18 cellular contexts compared by ENCODE assay signal in genomic region chr21:41466024-41466820, GRCh38. TPM values are rescaled to one million over a fixed set of nuclear protein-coding genes. Genes with fewer than 3 reads are reported as not detected.
DNase-seq lines count a peak whose midpoint lies in the region; ATAC-seq, FAIRE-seq and TF ChIP-seq lines count a peak whose summit lies in the region.
"Had no signal": no experiment of that assay in that cellular context is flagged by ENCODE, and none has a peak within 500 bp of the region (broad histone marks: within the 10 kb centered on the region; RNA-seq: fewer than 3 reads in every experiment).

No MANE protein-coding gene starts in this region.

- peak in 3 of 4 donors; percentile 19 to 29 (median 25) for ATAC-seq in pancreas
- no peak for ATAC-seq in GM21367 (IDR thresholded peaks at IDR 0.05; ENCODE audit: unreplicated experiment)

- no peak for FAIRE-seq in pancreas (lab: Jason Lieb, UNC)

- DNase-seq in Caki2 (ENCODE audit: low read depth) (peak; percentile 44), RPMI7951 (ENCODE audit: low read depth) (peak; percentile 43), epidermal melanocyte (ENCODE audit: insufficient read length, low spot score) (peak; percentile 49), pancreas (peak in 2 of 6 donors; percentile 39 to 73), NK-92 (lab: John Stamatoyannopoulos, UW; ENCODE audit: unreplicated experiment) (no peak), NCI-H2171 (lab: John Stamatoyannopoulos, UW) (no peak)
- no peak for DNase-seq in activated CD4-positive, alpha-beta T cell treated with anti-CD3 and anti-CD28 coated beads for 4 hours
- DNase-seq: AML-193; CD4-positive, CD25-positive, alpha-beta regulatory T cell; GOT3; MM.1S; NCI-H1105; NCI-H187; NCI-H446 treated with DMSO at 0.1 percent for 48 hours; NCI-H748 treated with DMSO at 0.1 percent for 48 hours had no signal

- H3K4me1 ChIP-seq in pancreas, result peaks cover 0 to 6% (median 0%) of the 10 kb centered on the region in 3 donors

- no peak for TF ChIP-seq CTCF in pancreas (IDR thresholded peaks at IDR 0.05)

- intact Hi-C loops in pancreas (cut with DNase I), result loop anchor here in 1 of 3 donors (10.0 kb wide), 1 partner anchor 181 kb away; no protein-coding TSS in a partner anchor

- WGBS in pancreas, 2 donors, result 66 to 68% methylated on average over 23 of the region's 23 CpGs

- peak overlapping the region in 2 of 4 donors; percentile 41 to 44 for H3K27ac ChIP-seq in pancreas
- H3K27ac ChIP-seq: KMS-11 had no signal

- no peak overlapping the region for H3K4me3 ChIP-seq in pancreas

- in situ Hi-C loops in Caki2 (cut with HindIII; ENCODE audit: low pct_unique_long_range_greater_than_20kb, low sequenced_read_pairs), result no loop called here

- peaks cover 0 to 69% (median 40%) of the 10 kb centered on the region in 3 donors for H3K36me3 ChIP-seq in pancreas

- H3K27me3 ChIP-seq in pancreas, result no peaks in the 10 kb centered on the region

- H3K9me3 ChIP-seq in pancreas, result no peaks in the 10 kb centered on the region

RNA-seq across cellular contexts. Expression of gene MX1, which starts 40.2 kb away (rescaled TPM):
- 4.8 and 9.3 TPM in 2 replicates for total RNA-seq in Caki2 (2014; rRNA removed; shearing (Covaris generic); ENCODE audit: low replicate concordance)
- total RNA-seq in RPMI7951 (2014; rRNA removed; shearing (Covaris generic)), result 12.3 and 15.4 TPM in 2 replicates
- total RNA-seq in pancreas, result 10 to 100 TPM in 3 of 6 donors, 1 to 10 TPM in 3; 4.9 to 21.4 (median 10.0) TPM
- polyA plus RNA-seq in pancreas, result 10 to 100 TPM; 10.3 to 12.0 TPM

RNA-seq across cellular contexts. Expression of gene TMPRSS2, which starts 41.7 kb away (rescaled TPM):
- 2.3 TPM in 1 of 2 replicates, not detected in the other for total RNA-seq in Caki2 (2014; rRNA removed; shearing (Covaris generic); ENCODE audit: low replicate concordance)
- 0.39 TPM in 1 of 2 replicates, not detected in the other for total RNA-seq in RPMI7951 (2014; rRNA removed; shearing (Covaris generic))
- 10 to 100 TPM; 44.9 to 88.8 (median 75.2) TPM for total RNA-seq in pancreas
- polyA plus RNA-seq in pancreas, result 10 to 100 TPM; 42.2 to 65.1 TPM
- total RNA-seq: A673; CD4-positive, CD25-positive, alpha-beta regulatory T cell had no signal
- polyA plus RNA-seq: CD4-positive, CD25-positive, alpha-beta regulatory T cell had no signal

Comparison
In these comparisons a context has a peak if more than half of its experiments do, and no peak if none do; other contexts are left out.
1. DNase-seq: peak in Caki2 (single experiment), RPMI7951 (single experiment) and epidermal melanocyte (single experiment); none in activated CD4-positive, alpha-beta T cell treated with anti-CD3 and anti-CD28 coated beads for 4 hours (0 of 2), NK-92 (single experiment) and NCI-H2171 (single experiment).
2. RNA of gene TMPRSS2, which starts 41.7 kb away (total RNA-seq): 44.9 to 88.8 TPM in pancreas; 2.3 TPM in Caki2 and 0.39 TPM in RPMI7951; every median in the first group is over 10 times any median in the second.